ENCODE assay signal across 19 cellular contexts in genomic region chr5:87906962-87907361, GRCh38.
DNase-seq lines count a peak whose midpoint lies in the region; ATAC-seq, FAIRE-seq and TF ChIP-seq lines count a peak whose summit lies in the region.
"Had no signal": no experiment of that assay in that cellular context is flagged by ENCODE, and none has a peak within 500 bp of the region (broad histone marks: within the 10 kb centered on the region; RNA-seq: fewer than 3 reads in every experiment).

No MANE protein-coding gene starts in this region.

- CTCF ChIA-PET in HEK293 (lab: Yijun Ruan, JAX) = no interaction called here

- DNase-seq in pancreas = no peak
- no peak for DNase-seq in amniotic stem cell (lab: John Stamatoyannopoulos, UW)
- no peak for DNase-seq in DMS79 treated with DMSO at 0.1 percent for 48 hours (lab: John Stamatoyannopoulos, UW)
- DNase-seq: C1 segment of cervical spinal cord; Calu3; CD4-positive, alpha-beta memory T cell; COR-L47; DMS53; DND-41; GDM1; H9; HFFc6 had no signal

- H3K4me3 ChIP-seq in HEK293 (ENCODE audit: low read depth, low read length) (no peak overlapping the region), pancreas (no peak overlapping the region)
- H3K4me3 ChIP-seq: GM12878, GM23338 had no signal

- POLR2A ChIA-PET in HEK293 (lab: Yijun Ruan, JAX) = no interaction called here

- H3K27ac ChIP-seq in HEK293 (ENCODE audit: extremely low read depth, low read depth, low read length) = no peak overlapping the region
- no peak overlapping the region for H3K27ac ChIP-seq in pancreas

- ATAC-seq in pancreas (no peak), GM21360 (IDR thresholded peaks at IDR 0.05; ENCODE audit: unreplicated experiment) (no peak)
- ATAC-seq: GM12878, GM23338, HCT116 had no signal

- TF ChIP-seq CTCF in HEK293 (tag by site-specific recombination; IDR thresholded peaks at IDR 0.05) = no peak
- no peak for TF ChIP-seq CTCF in pancreas (IDR thresholded peaks at IDR 0.05)

- FAIRE-seq in endometrium (lab: Jason Lieb, UNC) (peak; percentile 66), pancreas (lab: Jason Lieb, UNC) (peak; percentile 92)
- FAIRE-seq: GM12878, GM19239 had no signal

- H3K9me3 ChIP-seq in HEK293 (ENCODE audit: control insufficient read depth, insufficient read depth, low read depth, low read length) (no peaks in the 10 kb centered on the region), pancreas (peaks cover 0 to 5% (median 0%) of the 10 kb centered on the region in 4 donors)

- H3K4me1 ChIP-seq in HEK293 (ENCODE audit: control insufficient read depth, insufficient read depth, low read length) (no peaks in the 10 kb centered on the region), pancreas (no peaks in the 10 kb centered on the region)

- no peaks in the 10 kb centered on the region for H3K27me3 ChIP-seq in pancreas

- H3K36me3 ChIP-seq in HEK293 (ENCODE audit: control insufficient read depth in 2 of 2, insufficient read depth in 1 of 2, low read length in 2 of 2) (no peaks in the 10 kb centered on the region), pancreas (no peaks in the 10 kb centered on the region)

- intact Hi-C loops in pancreas (cut with DNase I) = no loop called here

TF ChIP-seq in HEK293, 187 proteins besides CTCF, POLR2A, EP300 and RAD21:
- TF ChIP-seq, protein P1, sequence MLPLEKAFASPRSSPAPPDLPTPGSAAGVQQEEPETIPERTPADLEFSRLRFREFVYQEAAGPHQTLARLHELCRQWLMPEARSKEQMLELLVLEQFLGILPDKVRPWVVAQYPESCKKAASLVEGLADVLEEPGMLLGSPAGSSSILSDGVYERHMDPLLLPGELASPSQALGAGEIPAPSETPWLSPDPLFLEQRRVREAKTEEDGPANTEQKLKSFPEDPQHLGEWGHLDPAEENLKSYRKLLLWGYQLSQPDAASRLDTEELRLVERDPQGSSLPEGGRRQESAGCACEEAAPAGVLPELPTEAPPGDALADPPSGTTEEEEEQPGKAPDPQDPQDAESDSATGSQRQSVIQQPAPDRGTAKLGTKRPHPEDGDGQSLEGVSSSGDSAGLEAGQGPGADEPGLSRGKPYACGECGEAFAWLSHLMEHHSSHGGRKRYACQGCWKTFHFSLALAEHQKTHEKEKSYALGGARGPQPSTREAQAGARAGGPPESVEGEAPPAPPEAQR (tag by site-specific recombination; IDR thresholded peaks at IDR 0.05) = no peak
- no peak for TF ChIP-seq ZNF529 (tag by site-specific recombination; IDR thresholded peaks at IDR 0.05; ENCODE audit: insufficient replicate concordance)
- TF ChIP-seq, protein P2, sequence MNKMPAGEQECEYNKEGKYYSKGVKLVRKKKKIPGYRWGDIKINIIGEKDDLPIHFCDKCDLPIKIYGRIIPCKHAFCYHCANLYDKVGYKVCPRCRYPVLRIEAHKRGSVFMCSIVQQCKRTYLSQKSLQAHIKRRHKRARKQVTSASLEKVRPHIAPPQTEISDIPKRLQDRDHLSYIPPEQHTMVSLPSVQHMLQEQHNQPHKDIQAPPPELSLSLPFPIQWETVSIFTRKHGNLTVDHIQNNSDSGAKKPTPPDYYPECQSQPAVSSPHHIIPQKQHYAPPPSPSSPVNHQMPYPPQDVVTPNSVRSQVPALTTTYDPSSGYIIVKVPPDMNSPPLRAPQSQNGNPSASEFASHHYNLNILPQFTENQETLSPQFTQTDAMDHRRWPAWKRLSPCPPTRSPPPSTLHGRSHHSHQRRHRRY (tag by site-specific recombination; IDR thresholded peaks at IDR 0.05) = no peak
- no peak for TF ChIP-seq ZSCAN30 (tag by site-specific recombination; IDR thresholded peaks at IDR 0.05)
- TF ChIP-seq, protein P3, sequence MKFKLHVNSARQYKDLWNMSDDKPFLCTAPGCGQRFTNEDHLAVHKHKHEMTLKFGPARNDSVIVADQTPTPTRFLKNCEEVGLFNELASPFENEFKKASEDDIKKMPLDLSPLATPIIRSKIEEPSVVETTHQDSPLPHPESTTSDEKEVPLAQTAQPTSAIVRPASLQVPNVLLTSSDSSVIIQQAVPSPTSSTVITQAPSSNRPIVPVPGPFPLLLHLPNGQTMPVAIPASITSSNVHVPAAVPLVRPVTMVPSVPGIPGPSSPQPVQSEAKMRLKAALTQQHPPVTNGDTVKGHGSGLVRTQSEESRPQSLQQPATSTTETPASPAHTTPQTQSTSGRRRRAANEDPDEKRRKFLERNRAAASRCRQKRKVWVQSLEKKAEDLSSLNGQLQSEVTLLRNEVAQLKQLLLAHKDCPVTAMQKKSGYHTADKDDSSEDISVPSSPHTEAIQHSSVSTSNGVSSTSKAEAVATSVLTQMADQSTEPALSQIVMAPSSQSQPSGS (tag by site-specific recombination; IDR thresholded peaks at IDR 0.05; ENCODE audit: low read depth) = peak; percentile 88
- no peak for TF ChIP-seq ZNF121 (tag by site-specific recombination; IDR thresholded peaks at IDR 0.05)
- no peak for TF ChIP-seq KLF16 (tag by site-specific recombination; IDR thresholded peaks at IDR 0.05)
